9 cellular contexts compared by ENCODE assay signal in the genomic region with DNA sequence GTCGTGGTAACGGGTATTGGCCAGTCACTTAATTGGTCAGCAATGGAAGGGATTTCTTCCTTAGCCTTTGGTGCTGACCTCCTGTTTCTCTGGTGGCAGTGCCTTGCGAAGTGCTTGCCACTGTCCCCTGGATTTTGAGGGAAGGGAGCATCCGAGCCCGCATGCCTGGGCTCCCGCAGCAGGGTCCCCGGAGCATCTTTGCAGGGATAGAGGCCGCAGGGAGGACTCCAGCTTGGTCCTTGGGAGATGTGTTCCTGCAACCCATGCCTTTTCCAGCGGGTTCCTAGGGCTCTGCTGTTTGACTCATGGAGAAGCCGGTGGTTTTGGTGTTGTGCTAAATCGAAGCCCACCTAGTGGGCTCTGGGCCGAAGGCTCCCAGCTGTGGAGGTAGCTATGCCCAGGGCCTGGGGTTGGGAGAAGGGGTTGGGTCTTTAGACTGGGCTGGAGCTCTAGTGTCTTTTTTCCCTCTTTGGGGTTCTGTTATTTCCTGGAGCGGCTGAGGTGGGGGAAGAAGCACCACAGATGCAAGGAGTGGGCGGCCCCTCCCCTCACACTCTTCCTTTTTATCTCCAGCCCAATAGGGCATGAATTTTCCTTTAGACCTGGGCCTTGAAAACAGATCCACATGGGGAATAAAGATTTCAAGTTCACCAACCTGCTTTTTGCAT. TPM values are rescaled to one million over a fixed set of nuclear protein-coding genes. Genes with fewer than 3 reads are reported as not detected.
A peak's percentile ranks its signal among the peaks of the same experiment; 100 is the strongest.
DNase-seq lines count a peak whose midpoint lies in the region; ATAC-seq, FAIRE-seq and TF ChIP-seq lines count a peak whose summit lies in the region.
"Had no signal": no experiment of that assay in that cellular context is flagged by ENCODE, and none has a peak within 500 bp of the region (broad histone marks: within the 10 kb centered on the region; RNA-seq: fewer than 3 reads in every experiment).

No MANE protein-coding gene starts in this region.

- no peak overlapping the region for H2AK5ac ChIP-seq in trophoblast cell (ENCODE audit: low read length)

- H3K4me3 ChIP-seq in DND-41 (ENCODE audit: low read depth in 1 of 2, low read length in 2 of 2) = no peak overlapping the region
- H3K4me3 ChIP-seq in WI38 (ENCODE audit: low read depth, low read length) = peak overlapping the region; percentile 63
- peak overlapping the region; percentile 54 for H3K4me3 ChIP-seq in fibroblast of mammary gland (ENCODE audit: control insufficient read depth, low read depth, low read length)
- no peak overlapping the region for H3K4me3 ChIP-seq in trophoblast cell (ENCODE audit: low read depth, low read length)
- H3K4me3 ChIP-seq: GM12878 had no signal

- peaks cover 53% of the 10 kb centered on the region for H3K36me3 ChIP-seq in DND-41 (ENCODE audit: insufficient read depth, low read length)
- no peaks in the 10 kb centered on the region for H3K36me3 ChIP-seq in trophoblast cell (ENCODE audit: control insufficient read depth in 1 of 2, insufficient read depth in 2 of 2, low read length in 2 of 2)

- no CpG with 5 or more reads among the region's 14 CpGs for WGBS in trophoblast cell (ENCODE audit: extremely low coverage, insufficient coverage, insufficient read length)

- H3K18ac ChIP-seq in trophoblast cell (ENCODE audit: low read length) = no peak overlapping the region

- no peak for FAIRE-seq in D721Med (lab: Jason Lieb, UNC)
- FAIRE-seq: GM12878 had no signal

- H2AFZ ChIP-seq in DND-41 (ENCODE audit: low read depth, low read length) (no peak overlapping the region), trophoblast cell (ENCODE audit: insufficient read depth, low read length, poor library complexity) (no peak overlapping the region)

- H3K9me3 ChIP-seq in DND-41 (ENCODE audit: insufficient read depth, low read length, severe bottlenecking) (no peaks in the 10 kb centered on the region), trophoblast cell (ENCODE audit: insufficient read depth, low read depth, low read length) (peaks cover 1% of the 10 kb centered on the region)

- no peak for TF ChIP-seq CTCF in DND-41 (IDR thresholded peaks at IDR 0.05; ENCODE audit: borderline replicate concordance, extremely low read depth, low read length, poor library complexity, severe bottlenecking)
- TF ChIP-seq CTCF in WI38 (IDR thresholded peaks at IDR 0.05; ENCODE audit: low read depth, low read length) = no peak
- TF ChIP-seq CTCF in fibroblast of mammary gland (conservative IDR thresholded peaks at IDR 0.05; ENCODE audit: control insufficient read depth, insufficient read depth, low read depth, low read length) = no peak
- no peak for TF ChIP-seq CTCF in D721Med (IDR thresholded peaks at IDR 0.05; ENCODE audit: insufficient read depth, missing control alignments)

- no peak overlapping the region for H3K14ac ChIP-seq in trophoblast cell (ENCODE audit: low read length)

- peaks cover 71% of the 10 kb centered on the region for H4K20me1 ChIP-seq in DND-41 (ENCODE audit: insufficient read depth, low read length)

- no peak overlapping the region for H4K91ac ChIP-seq in trophoblast cell (ENCODE audit: low read depth, low read length)

- no peak overlapping the region for H2BK5ac ChIP-seq in trophoblast cell (ENCODE audit: low read depth, low read length, poor library complexity)

- H3K27me3 ChIP-seq in DND-41 (ENCODE audit: insufficient read depth, low read length, poor library complexity) (no peaks in the 10 kb centered on the region), trophoblast cell (ENCODE audit: insufficient read depth, low read length) (peaks cover 16% of the 10 kb centered on the region)

- H3K79me2 ChIP-seq in DND-41 (ENCODE audit: insufficient read depth, low read length) (peaks cover 93% of the 10 kb centered on the region), trophoblast cell (ENCODE audit: control insufficient read depth, insufficient read depth, low read length, poor library complexity) (peaks cover 2% of the 10 kb centered on the region)

- no peak for ATAC-seq in DND-41 (ENCODE audit: insufficient read depth, low read depth)
- ATAC-seq: GM12878 had no signal

- no peak overlapping the region for H4K12ac ChIP-seq in trophoblast cell (ENCODE audit: low read depth, low read length)

- H3K27ac ChIP-seq in DND-41 (ENCODE audit: low read length) (peak overlapping the region; percentile 21; the same call in 1 of the 2 replicates), trophoblast cell (ENCODE audit: low read depth, low read length) (no peak overlapping the region)

- no peak overlapping the region for H3K23ac ChIP-seq in trophoblast cell (ENCODE audit: low read length)

- H2BK12ac ChIP-seq in trophoblast cell (ENCODE audit: low read length) = no peak overlapping the region

- DNase-seq in DND-41 = no peak
- DNase-seq in fibroblast of mammary gland (ENCODE audit: low read depth) = no peak
- no peak for DNase-seq in trophoblast cell
- DNase-seq in D721Med (ENCODE audit: insufficient read length, low spot score) = no peak
- DNase-seq in activated effector memory CD4-positive, alpha-beta T cell treated with anti-CD3 and anti-CD28 coated beads, Interleukin-2, amount 50 U/mL, for 16 hours = no peak
- no peak for DNase-seq in KBM-7
- DNase-seq in SHP77 treated with DMSO at 0.1 percent for 48 hours (lab: John Stamatoyannopoulos, UW) = no peak

- peaks cover 2% of the 10 kb centered on the region for H3K79me1 ChIP-seq in trophoblast cell (ENCODE audit: low read length)

- H3K4me2 ChIP-seq in DND-41 (ENCODE audit: insufficient read depth, low read length) (no peak overlapping the region), trophoblast cell (ENCODE audit: low read length) (peak overlapping the region; percentile 81)

- no peak overlapping the region for H3K4ac ChIP-seq in trophoblast cell (ENCODE audit: low read depth, low read length)

- H2BK120ac ChIP-seq in trophoblast cell (ENCODE audit: insufficient read depth, low read length, poor library complexity) = no peak overlapping the region

- H3K4me1 ChIP-seq in DND-41 (ENCODE audit: insufficient read depth, low read length) (peaks cover 30% of the 10 kb centered on the region), trophoblast cell (ENCODE audit: control insufficient read depth in 1 of 2, insufficient read depth in 2 of 2, low read length in 2 of 2) (peaks cover 16 to 17% of the 10 kb centered on the region in 2 experiments)

- H3K9ac ChIP-seq in DND-41 (ENCODE audit: low read depth, low read length) = no peak overlapping the region
- H3K9ac ChIP-seq in trophoblast cell (ENCODE audit: low read length) = peak overlapping the region; percentile 29

- no peak overlapping the region for H4K8ac ChIP-seq in trophoblast cell (ENCODE audit: low read depth, low read length)

- in situ Hi-C loops in KBM-7 (cut with MboI; ENCODE audit: low pct_unique_long_range_greater_than_20kb, low sequenced_read_pairs) = no loop called here

RNA-seq across cellular contexts. Expression of a gene that starts 39.0 kb away (rescaled TPM):
- polyA plus RNA-seq in trophoblast cell (2013) = 3.8 and 4.0 TPM in 2 replicates

Comparison
In these comparisons a context has a peak if more than half of its experiments do, and no peak if none do; other contexts are left out.
1. H3K4me3 ChIP-seq: peak in WI38 (single experiment) and fibroblast of mammary gland (single experiment); none in DND-41 (0 of 2) and trophoblast cell (single experiment).